ENCODE assay signal across 18 cellular contexts in the genomic region with DNA sequence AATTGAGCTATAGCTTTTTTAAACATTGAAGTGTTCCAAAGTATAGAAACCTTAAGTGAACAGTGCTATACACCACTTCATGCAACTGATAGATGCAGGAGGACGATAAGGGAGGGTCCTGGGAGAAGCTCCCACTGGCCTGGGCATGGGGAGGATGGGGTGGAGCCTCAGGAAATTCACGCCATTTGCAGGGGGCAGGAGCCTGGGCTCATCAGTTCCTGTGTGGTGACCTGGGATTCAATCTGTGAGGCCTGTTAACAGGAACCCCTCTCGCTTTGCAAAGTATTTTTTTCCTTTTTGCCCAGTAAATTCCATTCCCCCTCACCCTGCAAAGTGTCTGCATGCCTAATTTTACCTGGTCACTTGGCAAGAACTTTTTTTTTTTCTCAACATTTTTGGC.
"Had no signal": no experiment of that assay in that cellular context is flagged by ENCODE, and none has a peak within 500 bp of the region (broad histone marks: within the 10 kb centered on the region; RNA-seq: fewer than 3 reads in every experiment).

No MANE protein-coding gene starts in this region.

- H3K4me3 ChIP-seq: breast epithelium, esophagus squamous epithelium, left lung, prostate gland, right atrium auricular region, suprapubic skin, vagina had no signal

- ATAC-seq: left lung had no signal

- DNase-seq: activated CD4-positive, alpha-beta T cell treated with anti-CD3 and anti-CD28 coated beads for 1 hour; activated CD4-positive, alpha-beta T cell treated with anti-CD3 and anti-CD28 coated beads, Interleukin-2, amount 50 U/mL, for 4 hours; activated gamma-delta T cell; effector CD8-positive, alpha-beta T cell; esophagus squamous epithelium; mammary epithelial cell; naive B cell; stimulated activated CD4-positive, alpha-beta T cell treated with anti-CD3 and anti-CD28 coated beads, Interleukin-12 subunit alpha, Interleukin-12 subunit beta, amount 100 ng/mL, for 4 hours; stimulated activated CD4-positive, alpha-beta T cell treated with anti-CD3 and anti-CD28 coated beads, Interleukin-1b, Interleukin-23, amount 100 ng/mL, for 48 hours; T1000 had no signal

- H3K36me3 ChIP-seq: breast epithelium, esophagus squamous epithelium, left lung, prostate gland, right atrium auricular region, suprapubic skin, vagina had no signal

- H3K27me3 ChIP-seq: breast epithelium, esophagus squamous epithelium, left lung, right atrium auricular region, suprapubic skin, vagina had no signal

- FAIRE-seq: astrocyte, endothelial cell of umbilical vein had no signal

- H3K4me1 ChIP-seq: breast epithelium, esophagus squamous epithelium, left lung, prostate gland, right atrium auricular region, suprapubic skin, vagina had no signal

- H3K27ac ChIP-seq: esophagus squamous epithelium, left lung, prostate gland, right atrium auricular region, suprapubic skin, vagina had no signal

- H3K9me3 ChIP-seq: breast epithelium, esophagus squamous epithelium, left lung, prostate gland, right atrium auricular region, suprapubic skin, vagina had no signal
